Comparison of ENCODE assay signal across 16 cellular contexts in genomic region chr15:101067660-101068522, GRCh38.
DNase-seq lines count a peak whose midpoint lies in the region; TF ChIP-seq lines count a peak whose summit lies in the region.
"Had no signal": no experiment of that assay in that cellular context is flagged by ENCODE, and none has a peak within 500 bp of the region (broad histone marks: within the 10 kb centered on the region; RNA-seq: fewer than 3 reads in every experiment).

No MANE protein-coding gene starts in this region.

- no peak overlapping the region for H3K23ac ChIP-seq in mesendoderm (ENCODE audit: low read length)

- H3K27ac ChIP-seq in PC-9 = peak overlapping the region; percentile 83; the same call in 1 of the 2 replicates
- H3K27ac ChIP-seq in colonic mucosa = peak overlapping the region; percentile 39
- H3K27ac ChIP-seq in mesendoderm (ENCODE audit: low read depth, low read length) = peak overlapping the region; percentile 85
- H3K27ac ChIP-seq in transverse colon = peak overlapping the region in 3 of 4 donors; percentile 60 to 72 (median 67)
- H3K27ac ChIP-seq: KMS-11 had no signal

- peak overlapping the region; percentile 17 for H4K5ac ChIP-seq in mesendoderm (ENCODE audit: low read length)

- H3K27me3 ChIP-seq in PC-9 (ENCODE audit: insufficient read depth, low read depth) = no peaks in the 10 kb centered on the region
- H3K27me3 ChIP-seq in colonic mucosa = no peaks in the 10 kb centered on the region
- no peaks in the 10 kb centered on the region for H3K27me3 ChIP-seq in mesendoderm (ENCODE audit: insufficient read depth, low read length, poor library complexity)
- no peaks in the 10 kb centered on the region for H3K27me3 ChIP-seq in transverse colon
- H3K27me3 ChIP-seq: esophagus muscularis mucosa had no signal

- H3K79me1 ChIP-seq in mesendoderm (ENCODE audit: low read length) = no peaks in the 10 kb centered on the region

- H3K4me1 ChIP-seq in PC-9 (replicated peaks; ENCODE audit: insufficient read depth) (peaks cover 38% of the 10 kb centered on the region), colonic mucosa (no peaks in the 10 kb centered on the region), mesendoderm (ENCODE audit: control insufficient read depth, low read depth, low read length) (peaks cover 14% of the 10 kb centered on the region), transverse colon (peaks cover 0 to 20% (median 3%) of the 10 kb centered on the region in 4 donors)

- peak overlapping the region; percentile 25 for H3K4ac ChIP-seq in mesendoderm (ENCODE audit: low read depth, low read length)

- BruUV-seq in PC-9 (replicated peaks; lab: Mats Ljungman, UMichigan) = no TSS peak

- CTCF ChIA-PET in PC-9 (lab: Charles Lee) = no interaction called here

- no peak overlapping the region for H2AFZ ChIP-seq in PC-9

- H3K56ac ChIP-seq in mesendoderm (ENCODE audit: low read length) = peak overlapping the region; percentile 85

- H3K18ac ChIP-seq in mesendoderm (ENCODE audit: low read length) = peak overlapping the region; percentile 42

- H2AK5ac ChIP-seq in mesendoderm (ENCODE audit: low read length) = peak overlapping the region; percentile 44

- intact Hi-C loops in PC-9 (cut with micrococcal nuclease; ENCODE audit: unreplicated experiment) = no loop called here
- intact Hi-C loops in colonic mucosa (cut with DNase I) = no loop called here
- intact Hi-C loops in transverse colon (cut with DNase I; ENCODE audit: low total_unique reads) = no loop called here

- TF ChIP-seq CTCF in PC-9 (conservative IDR thresholded peaks at IDR 0.05) (no peak), colonic mucosa (IDR thresholded peaks at IDR 0.05) (no peak), transverse colon (IDR thresholded peaks at IDR 0.05) (no peak)

- TF ChIP-seq POLR2A in transverse colon (IDR thresholded peaks at IDR 0.05) = no peak

- no peak for TF ChIP-seq EP300 in transverse colon (IDR thresholded peaks at IDR 0.05; ENCODE audit: low read depth)

- H3K9me3 ChIP-seq in PC-9 (ENCODE audit: insufficient read depth, low read depth) (no peaks in the 10 kb centered on the region), colonic mucosa (no peaks in the 10 kb centered on the region), transverse colon (no peaks in the 10 kb centered on the region)
- H3K9me3 ChIP-seq: esophagus muscularis mucosa had no signal

- DNase-seq in PC-9 (no peak), colonic mucosa (no peak), mesendoderm (no peak), transverse colon (no peak), HuH-7.5 (ENCODE audit: low spot score) (no peak), OCI-M2 (lab: John Stamatoyannopoulos, UW; ENCODE audit: unreplicated experiment) (no peak)
- no peak for DNase-seq in activated CD4-positive, alpha-beta T cell treated with anti-CD3 and anti-CD28 coated beads for 48 hours
- DNase-seq: activated CD4-positive, CD25-positive, alpha-beta regulatory T cell; activated CD8-positive, alpha-beta memory T cell treated with anti-CD3 and anti-CD28 coated beads for 24 hours; activated naive CD8-positive, alpha-beta T cell treated with anti-CD3 and anti-CD28 coated beads, Interleukin-2, amount 50 U/mL, for 24 hours; NCI-H1048; NCI-H2107; NCI-H526; stimulated activated naive CD8-positive, alpha-beta T cell treated with anti-CD3 and anti-CD28 coated beads, Interleukin-15, Interleukin-2, amounts not matched to agents 100 U/mL and 50 U/mL, for 24 hours had no signal

- in situ Hi-C loops in transverse colon (cut with MboI; ENCODE audit: low pct_ligation_motif_present in 1 of 4, low pct_unique_long_range_greater_than_20kb in 1 of 4, low sequenced_read_pairs in 3 of 4) = no loop called here

- H4K20me1 ChIP-seq in PC-9 (ENCODE audit: insufficient read depth) = no peaks in the 10 kb centered on the region

- H3K9ac ChIP-seq in colonic mucosa (ENCODE audit: low read depth in 2 of 2, low read length in 2 of 2) (no peak overlapping the region), mesendoderm (ENCODE audit: low read length) (peak overlapping the region; percentile 62)
- H3K9ac ChIP-seq: KMS-11 had no signal

- H2BK5ac ChIP-seq in mesendoderm (ENCODE audit: low read length) = peak overlapping the region; percentile 57

- H2BK15ac ChIP-seq in mesendoderm (replicated peaks; ENCODE audit: low read depth) = no peak overlapping the region

- no CpG with 5 or more reads among the region's 14 CpGs for WGBS in mesendoderm (ENCODE audit: extremely low coverage, insufficient coverage, low lambda C conversion rate)
- WGBS in transverse colon (ENCODE audit: low coverage in 1 of 2), 2 donors = 72% methylated on average over 14 of the region's 14 CpGs; no CpG with 5 or more reads in 1 of the 2 donors

- no peak overlapping the region for H3K4me3 ChIP-seq in PC-9
- H3K4me3 ChIP-seq in colonic mucosa = no peak overlapping the region
- H3K4me3 ChIP-seq in mesendoderm (ENCODE audit: low read length) = no peak overlapping the region
- H3K4me3 ChIP-seq in transverse colon = no peak overlapping the region
- H3K4me3 ChIP-seq: esophagus muscularis mucosa had no signal

- POLR2A ChIA-PET in PC-9 (lab: Charles Lee; ENCODE audit: unreplicated experiment) = no interaction called here

- H3K79me2 ChIP-seq in PC-9 (ENCODE audit: low read depth) (no peaks in the 10 kb centered on the region), mesendoderm (ENCODE audit: control insufficient read depth, insufficient read depth, low read length) (no peaks in the 10 kb centered on the region)

- H4K8ac ChIP-seq in mesendoderm (ENCODE audit: low read depth, low read length) = no peak overlapping the region

- peaks cover 22% of the 10 kb centered on the region for H3F3A ChIP-seq in PC-9 (ENCODE audit: insufficient read depth, low read depth)

- H3K36me3 ChIP-seq in PC-9 (ENCODE audit: low read depth) (no peaks in the 10 kb centered on the region), colonic mucosa (no peaks in the 10 kb centered on the region), mesendoderm (ENCODE audit: control insufficient read depth, insufficient read depth, low read length) (no peaks in the 10 kb centered on the region), transverse colon (peaks cover 0 to 9% (median 3%) of the 10 kb centered on the region in 4 donors)

- peak overlapping the region; percentile 6 for H2BK120ac ChIP-seq in mesendoderm (ENCODE audit: low read depth, low read length)

- H3K4me2 ChIP-seq in PC-9 = no peak overlapping the region; the same call in 1 of the 2 replicates
- H3K4me2 ChIP-seq in mesendoderm (ENCODE audit: low read length) = no peak overlapping the region
- H3K4me2 ChIP-seq: KMS-11 had no signal

- no peaks in the 10 kb centered on the region for H3K9me2 ChIP-seq in PC-9 (ENCODE audit: insufficient read depth)
